In genomic region chr7:37730489-37730888, GRCh38 we compare ENCODE assay signal across 22 cellular contexts. TPM values are rescaled to one million over a fixed set of nuclear protein-coding genes. Genes with fewer than 3 reads are reported as not detected.
"Had no signal": no experiment of that assay in that cellular context is flagged by ENCODE, and none has a peak within 500 bp of the region (broad histone marks: within the 10 kb centered on the region; RNA-seq: fewer than 3 reads in every experiment).

No MANE protein-coding gene starts in this region.

- H3K4me2 ChIP-seq: hepatocyte had no signal

- H3K27me3 ChIP-seq: foreskin keratinocyte, hepatocyte, left lung, pancreas had no signal

- H3K4me3 ChIP-seq: hepatocyte, left lung, pancreas, spleen had no signal

- H3K9me3 ChIP-seq: left lung, pancreas, spleen had no signal

- H3K36me3 ChIP-seq: left lung, pancreas, spleen had no signal

- DNase-seq: activated CD4-positive, alpha-beta memory T cell treated with anti-CD3 and anti-CD28 coated beads for 36 hours; activated CD4-positive, alpha-beta T cell treated with anti-CD3 and anti-CD28 coated beads for 4 hours; activated naive CD4-positive, alpha-beta T cell; activated naive CD8-positive, alpha-beta T cell treated with anti-CD3 and anti-CD28 coated beads for 36 hours; activated T-cell treated with anti-CD3 and anti-CD28 coated beads for 4 hours; amniotic stem cell; caudate nucleus; endodermal cell; foreskin keratinocyte; islet precursor cell; left lung; pancreas; spleen; stimulated activated naive B cell treated with anti-CD40 and anti-IgM and Interleukin-4, amounts not matched to agents 10 μg/mL and 1 μg/mL and 100 μg/mL, for 72 hours had no signal

- H2AFZ ChIP-seq: hepatocyte had no signal

- H3K27ac ChIP-seq: foreskin keratinocyte, hepatocyte, pancreas had no signal

- H3K79me2 ChIP-seq: hepatocyte had no signal

- H3K4me1 ChIP-seq: foreskin keratinocyte, pancreas had no signal

- ATAC-seq: activated T-helper 17 cell treated with anti-CD3 and anti-CD28 coated beads, Interleukin-2, amount 50 U/mL, for 72 hours; foreskin keratinocyte; left lung; stimulated activated naive B cell treated with anti-CD40 and anti-IgM and Interleukin-4, amounts not matched to agents 10 μg/mL and 1 μg/mL and 100 μg/mL, for 72 hours; WTC11 had no signal

- FAIRE-seq: pancreas, TTC549, urothelium cell line had no signal

RNA-seq across cellular contexts. Expression of gene GPR141, which starts 46.9 kb away (rescaled TPM):
- total RNA-seq: activated CD4-positive, alpha-beta memory T cell treated with anti-CD3 and anti-CD28 coated beads for 36 hours; activated naive CD8-positive, alpha-beta T cell treated with anti-CD3 and anti-CD28 coated beads for 36 hours; activated T-helper 17 cell treated with anti-CD3 and anti-CD28 coated beads, Interleukin-2, amount 50 U/mL, for 72 hours; epithelial cell of proximal tubule; fibroblast of lung; foreskin keratinocyte; hepatocyte; T-helper 2 cell treated with Interferon-gamma antibody and Interleukin-4, amounts not matched to agents 100 ng/mL and 5 ng/mL, for 36 hours had no signal
- polyA plus RNA-seq: fibroblast of lung, foreskin keratinocyte, hepatocyte, pancreas had no signal
